19 cellular contexts compared by ENCODE assay signal in genomic region chr13:76222511-76222910, GRCh38.
DNase-seq lines count a peak whose midpoint lies in the region.
"Had no signal": no experiment of that assay in that cellular context is flagged by ENCODE, and none has a peak within 500 bp of the region (broad histone marks: within the 10 kb centered on the region; RNA-seq: fewer than 3 reads in every experiment).

No MANE protein-coding gene starts in this region.

- no peaks in the 10 kb centered on the region for H3K27me3 ChIP-seq in H7 (ENCODE audit: control insufficient read depth, insufficient read depth, low read length)
- H3K27me3 ChIP-seq: breast epithelium, suprapubic skin had no signal

- DNase-seq in NCI-H510A (lab: John Stamatoyannopoulos, UW): peak; percentile 6
- DNase-seq in NCI-H510A treated with DMSO at 0.1 percent for 48 hours (lab: John Stamatoyannopoulos, UW): no peak
- DNase-seq in SK-MEL-5 (ENCODE audit: low read depth, low spot score): peak; percentile 81
- peak; percentile 68 for DNase-seq in foreskin melanocyte
- DNase-seq in stromal cell of bone marrow (ENCODE audit: low read depth): peak; percentile 50
- DNase-seq in activated CD4-positive, alpha-beta T cell treated with anti-CD3 and anti-CD28 coated beads for 4 hours: no peak
- no peak for DNase-seq in H7
- DNase-seq in SK-N-DZ (ENCODE audit: low spot score): no peak
- DNase-seq: activated CD4-positive, alpha-beta T cell treated with anti-CD3 and anti-CD28 coated beads, Interleukin-2, amount 10 ng/mL, durations not matched to agents 24 days and 14 days; activated T-cell treated with anti-CD3 and anti-CD28 coated beads, Interleukin-2, amount 50 U/mL, for 4 hours; CD8-positive, alpha-beta T cell; KG1; NCI-H187 treated with DMSO at 0.1 percent for 48 hours; T-helper 17 cell had no signal

- H3K4me3 ChIP-seq in H7 (ENCODE audit: insufficient read depth, low read depth, low read length): no peak overlapping the region
- H3K4me3 ChIP-seq: A549, breast epithelium, SK-N-MC, skin epidermis, suprapubic skin had no signal

- in situ Hi-C loops in SK-MEL-5 (cut with HindIII; ENCODE audit: low pct_unique_long_range_greater_than_20kb, low sequenced_read_pairs): no loop called here

- no peaks in the 10 kb centered on the region for H3K36me3 ChIP-seq in H7 (replicated peaks; ENCODE audit: control insufficient read depth, insufficient read depth, low read length)
- H3K36me3 ChIP-seq: breast epithelium, suprapubic skin had no signal

Comparison
In these comparisons a context has a peak if more than half of its experiments do, and no peak if none do; other contexts are left out.
1. DNase-seq: peak in NCI-H510A (single experiment), SK-MEL-5 (single experiment), foreskin melanocyte (single experiment) and stromal cell of bone marrow (single experiment); none in NCI-H510A treated with DMSO at 0.1 percent for 48 hours (single experiment), activated CD4-positive, alpha-beta T cell treated with anti-CD3 and anti-CD28 coated beads for 4 hours (0 of 2), H7 (single experiment) and SK-N-DZ (single experiment).